ENCODE assay signal across 17 cellular contexts in the genomic region with DNA sequence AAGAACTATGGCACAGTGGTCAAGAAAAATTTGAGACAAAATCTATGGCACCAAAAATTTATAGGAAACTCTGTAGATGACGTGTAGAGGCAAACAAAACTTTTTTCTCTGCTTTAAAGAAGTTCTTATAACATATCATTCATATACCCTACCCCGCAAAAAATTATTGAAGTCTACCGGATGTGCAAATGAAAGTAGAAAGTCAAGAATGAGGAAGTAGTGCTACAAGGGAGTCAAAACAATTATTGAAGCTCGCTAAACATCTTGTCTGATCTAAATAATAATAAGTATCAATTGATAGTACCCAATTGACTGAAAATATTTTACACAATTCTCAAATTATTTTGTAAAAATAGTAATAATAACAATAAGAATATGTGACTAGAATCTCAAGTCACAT.
"Had no signal": no experiment of that assay in that cellular context is flagged by ENCODE, and none has a peak within 500 bp of the region (broad histone marks: within the 10 kb centered on the region; RNA-seq: fewer than 3 reads in every experiment).

No MANE protein-coding gene starts in this region.

- H3K27ac Mint-ChIP-seq: endodermal cell; naive thymus-derived CD8-positive, alpha-beta T cell had no signal

- H3K27me3 Mint-ChIP-seq: naive thymus-derived CD8-positive, alpha-beta T cell had no signal

- H3K4me3 Mint-ChIP-seq: endodermal cell; naive thymus-derived CD8-positive, alpha-beta T cell had no signal

- H3K9me3 Mint-ChIP-seq: endodermal cell had no signal

- H3K36me3 Mint-ChIP-seq: naive thymus-derived CD8-positive, alpha-beta T cell had no signal

- H3K4me1 Mint-ChIP-seq: endodermal cell; naive thymus-derived CD8-positive, alpha-beta T cell had no signal

- ATAC-seq: foreskin keratinocyte; left colon; left ventricle myocardium superior; naive thymus-derived CD8-positive, alpha-beta T cell; sciatic nerve had no signal

- DNase-seq: effector CD4-positive, alpha-beta T cell; endodermal cell; erythroblast; foreskin keratinocyte; head of caudate nucleus; left colon; left ventricle myocardium superior; mesendoderm; naive thymus-derived CD8-positive, alpha-beta T cell; spleen; stimulated activated CD4-positive, alpha-beta T cell treated with anti-CD3 and anti-CD28 coated beads, Interleukin-15, amount 100 ng/mL, for 24 hours; stimulated activated CD4-positive, alpha-beta T cell treated with anti-CD3 and anti-CD28 coated beads, Interleukin-1b, Interleukin-23, amount 100 ng/mL, for 48 hours; stimulated activated naive CD4-positive, alpha-beta T cell; stomach; substantia nigra; trophoblast cell had no signal
